Comparison of ENCODE assay signal across 1 cellular context in the genomic region with DNA sequence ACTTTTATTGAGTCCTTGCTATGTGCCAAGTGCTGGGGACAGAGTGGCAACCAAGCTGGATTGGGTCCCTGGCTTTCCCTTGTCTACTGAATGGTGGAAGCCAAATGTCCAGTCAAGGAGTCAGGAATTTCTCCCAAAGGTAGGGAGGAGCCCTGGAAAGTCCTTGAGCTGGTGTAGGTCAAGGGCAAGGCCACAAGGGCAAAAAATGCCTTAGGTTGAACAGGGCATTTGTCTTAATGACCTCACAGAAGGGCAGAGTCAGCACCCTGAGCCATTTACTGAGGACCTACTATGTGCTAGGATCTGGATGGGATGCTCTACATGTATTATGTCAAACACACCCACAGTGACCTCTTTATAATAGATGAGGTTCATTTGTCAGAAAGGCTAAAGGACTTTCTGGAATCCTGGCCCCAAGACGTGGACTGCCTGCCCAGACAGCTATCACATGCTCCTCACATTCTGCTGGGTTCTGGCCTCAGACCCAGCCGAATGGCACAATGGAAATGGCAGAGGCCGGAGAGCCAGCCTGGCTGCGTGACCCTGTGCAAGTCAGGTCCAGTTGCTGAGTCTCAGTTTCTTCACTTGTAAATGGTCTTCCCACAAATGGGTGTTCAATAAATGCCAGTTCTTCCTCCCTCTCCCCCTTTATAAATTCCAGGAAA.
TF ChIP-seq lines count a peak whose summit lies in the region.

No MANE protein-coding gene starts in this region.

TF ChIP-seq in HepG2, 621 proteins besides CTCF, POLR2A, EP300 and RAD21 (continues in another document):
- TF ChIP-seq ZNF343 (CRISPR knock-in tag; IDR thresholded peaks at IDR 0.05), result no peak
- TF ChIP-seq MAFG (CRISPR knock-in tag; IDR thresholded peaks at IDR 0.05), result no peak
- TF ChIP-seq SATB2 (CRISPR knock-in tag; IDR thresholded peaks at IDR 0.05), result no peak
- no peak for TF ChIP-seq ZNF230 (CRISPR knock-in tag; IDR thresholded peaks at IDR 0.05)
- TF ChIP-seq ZNF782 (CRISPR knock-in tag; IDR thresholded peaks at IDR 0.05; ENCODE audit: borderline replicate concordance), result no peak
- TF ChIP-seq DPF2 (CRISPR knock-in tag; IDR thresholded peaks at IDR 0.05; ENCODE audit: borderline replicate concordance, low read depth), result no peak
- TF ChIP-seq ZEB1 (IDR thresholded peaks at IDR 0.05; ENCODE audit: insufficient replicate concordance, low read depth), result no peak
- TF ChIP-seq, protein P1, sequence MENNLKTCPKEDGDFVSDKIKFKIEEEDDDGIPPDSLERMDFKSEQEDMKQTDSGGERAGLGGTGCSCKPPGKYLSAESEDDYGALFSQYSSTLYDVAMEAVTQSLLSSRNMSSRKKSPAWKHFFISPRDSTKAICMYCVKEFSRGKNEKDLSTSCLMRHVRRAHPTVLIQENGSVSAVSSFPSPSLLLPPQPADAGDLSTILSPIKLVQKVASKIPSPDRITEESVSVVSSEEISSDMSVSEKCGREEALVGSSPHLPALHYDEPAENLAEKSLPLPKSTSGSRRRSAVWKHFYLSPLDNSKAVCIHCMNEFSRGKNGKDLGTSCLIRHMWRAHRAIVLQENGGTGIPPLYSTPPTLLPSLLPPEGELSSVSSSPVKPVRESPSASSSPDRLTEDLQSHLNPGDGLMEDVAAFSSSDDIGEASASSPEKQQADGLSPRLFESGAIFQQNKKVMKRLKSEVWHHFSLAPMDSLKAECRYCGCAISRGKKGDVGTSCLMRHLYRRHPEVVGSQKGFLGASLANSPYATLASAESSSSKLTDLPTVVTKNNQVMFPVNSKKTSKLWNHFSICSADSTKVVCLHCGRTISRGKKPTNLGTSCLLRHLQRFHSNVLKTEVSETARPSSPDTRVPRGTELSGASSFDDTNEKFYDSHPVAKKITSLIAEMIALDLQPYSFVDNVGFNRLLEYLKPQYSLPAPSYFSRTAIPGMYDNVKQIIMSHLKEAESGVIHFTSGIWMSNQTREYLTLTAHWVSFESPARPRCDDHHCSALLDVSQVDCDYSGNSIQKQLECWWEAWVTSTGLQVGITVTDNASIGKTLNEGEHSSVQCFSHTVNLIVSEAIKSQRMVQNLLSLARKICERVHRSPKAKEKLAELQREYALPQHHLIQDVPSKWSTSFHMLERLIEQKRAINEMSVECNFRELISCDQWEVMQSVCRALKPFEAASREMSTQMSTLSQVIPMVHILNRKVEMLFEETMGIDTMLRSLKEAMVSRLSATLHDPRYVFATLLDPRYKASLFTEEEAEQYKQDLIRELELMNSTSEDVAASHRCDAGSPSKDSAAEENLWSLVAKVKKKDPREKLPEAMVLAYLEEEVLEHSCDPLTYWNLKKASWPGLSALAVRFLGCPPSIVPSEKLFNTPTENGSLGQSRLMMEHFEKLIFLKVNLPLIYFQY (CRISPR knock-in tag; IDR thresholded peaks at IDR 0.05; ENCODE audit: borderline replicate concordance), result no peak
- no peak for TF ChIP-seq SYNCRIP (IDR thresholded peaks at IDR 0.05; ENCODE audit: insufficient read depth, low read depth, low read length)
- no peak for TF ChIP-seq NFYC (CRISPR knock-in tag; IDR thresholded peaks at IDR 0.05)
- no peak for TF ChIP-seq ZNF564 (CRISPR knock-in tag; IDR thresholded peaks at IDR 0.05)
- TF ChIP-seq ZFY (CRISPR knock-in tag; IDR thresholded peaks at IDR 0.05), result no peak
- TF ChIP-seq ZFP90 (CRISPR knock-in tag; IDR thresholded peaks at IDR 0.05; ENCODE audit: borderline replicate concordance), result no peak
- no peak for TF ChIP-seq ZNF17 (CRISPR knock-in tag; IDR thresholded peaks at IDR 0.05)
- TF ChIP-seq PRMT3 (CRISPR knock-in tag; IDR thresholded peaks at IDR 0.05; ENCODE audit: borderline replicate concordance, low read depth), result no peak
- TF ChIP-seq MEIS1 (CRISPR knock-in tag; IDR thresholded peaks at IDR 0.05; ENCODE audit: borderline replicate concordance), result no peak
- no peak for TF ChIP-seq U2AF1 (optimal IDR thresholded peaks at IDR 0.05; ENCODE audit: low read depth, low read length)
- no peak for TF ChIP-seq KDM2A (CRISPR knock-in tag; IDR thresholded peaks at IDR 0.05; ENCODE audit: borderline replicate concordance, low read depth)
- TF ChIP-seq FOXA3 (CRISPR knock-in tag; IDR thresholded peaks at IDR 0.05), result no peak
- no peak for TF ChIP-seq MYC (CRISPR knock-in tag; IDR thresholded peaks at IDR 0.05; ENCODE audit: borderline replicate concordance)
- TF ChIP-seq ZMAT3 (CRISPR knock-in tag; conservative IDR thresholded peaks at IDR 0.05), result peak; percentile 54; the same call in 1 of the 2 replicates
- no peak for TF ChIP-seq ATF7 (IDR thresholded peaks at IDR 0.05)
- TF ChIP-seq ATF7 (CRISPR knock-in tag; IDR thresholded peaks at IDR 0.05), result no peak
- no peak for TF ChIP-seq ATF7-NPFF (CRISPR knock-in tag; IDR thresholded peaks at IDR 0.05; ENCODE audit: low read depth)
- TF ChIP-seq TMF1 (CRISPR knock-in tag; IDR thresholded peaks at IDR 0.05; ENCODE audit: low read depth), result no peak
- no peak for TF ChIP-seq ATF1 (CRISPR knock-in tag; IDR thresholded peaks at IDR 0.05)
- TF ChIP-seq TCF7 (IDR thresholded peaks at IDR 0.05; ENCODE audit: low read depth), result no peak
- peak; percentile 94 for TF ChIP-seq ZKSCAN1 (IDR thresholded peaks at IDR 0.05; ENCODE audit: low read length)
- TF ChIP-seq FIP1L1 (IDR thresholded peaks at IDR 0.05; ENCODE audit: borderline replicate concordance, insufficient read depth, low read depth, low read length), result no peak
- TF ChIP-seq NONO (IDR thresholded peaks at IDR 0.05), result no peak
- peak; percentile 14; the same call in 1 of the 2 replicates for TF ChIP-seq NONO (CRISPR knock-in tag; conservative IDR thresholded peaks at IDR 0.05)
- TF ChIP-seq, protein P2, sequence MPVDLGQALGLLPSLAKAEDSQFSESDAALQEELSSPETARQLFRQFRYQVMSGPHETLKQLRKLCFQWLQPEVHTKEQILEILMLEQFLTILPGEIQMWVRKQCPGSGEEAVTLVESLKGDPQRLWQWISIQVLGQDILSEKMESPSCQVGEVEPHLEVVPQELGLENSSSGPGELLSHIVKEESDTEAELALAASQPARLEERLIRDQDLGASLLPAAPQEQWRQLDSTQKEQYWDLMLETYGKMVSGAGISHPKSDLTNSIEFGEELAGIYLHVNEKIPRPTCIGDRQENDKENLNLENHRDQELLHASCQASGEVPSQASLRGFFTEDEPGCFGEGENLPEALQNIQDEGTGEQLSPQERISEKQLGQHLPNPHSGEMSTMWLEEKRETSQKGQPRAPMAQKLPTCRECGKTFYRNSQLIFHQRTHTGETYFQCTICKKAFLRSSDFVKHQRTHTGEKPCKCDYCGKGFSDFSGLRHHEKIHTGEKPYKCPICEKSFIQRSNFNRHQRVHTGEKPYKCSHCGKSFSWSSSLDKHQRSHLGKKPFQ (CRISPR knock-in tag; IDR thresholded peaks at IDR 0.05; ENCODE audit: insufficient replicate concordance), result no peak
- no peak for TF ChIP-seq ZNF703 (CRISPR knock-in tag; IDR thresholded peaks at IDR 0.05; ENCODE audit: borderline replicate concordance)
- no peak for TF ChIP-seq ZNF569 (CRISPR knock-in tag; IDR thresholded peaks at IDR 0.05; ENCODE audit: borderline replicate concordance)
- TF ChIP-seq, protein P3, sequence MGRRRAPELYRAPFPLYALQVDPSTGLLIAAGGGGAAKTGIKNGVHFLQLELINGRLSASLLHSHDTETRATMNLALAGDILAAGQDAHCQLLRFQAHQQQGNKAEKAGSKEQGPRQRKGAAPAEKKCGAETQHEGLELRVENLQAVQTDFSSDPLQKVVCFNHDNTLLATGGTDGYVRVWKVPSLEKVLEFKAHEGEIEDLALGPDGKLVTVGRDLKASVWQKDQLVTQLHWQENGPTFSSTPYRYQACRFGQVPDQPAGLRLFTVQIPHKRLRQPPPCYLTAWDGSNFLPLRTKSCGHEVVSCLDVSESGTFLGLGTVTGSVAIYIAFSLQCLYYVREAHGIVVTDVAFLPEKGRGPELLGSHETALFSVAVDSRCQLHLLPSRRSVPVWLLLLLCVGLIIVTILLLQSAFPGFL (CRISPR knock-in tag; IDR thresholded peaks at IDR 0.05), result no peak
- TF ChIP-seq SOX6 (IDR thresholded peaks at IDR 0.05), result no peak
- 0 out of 2 replicates have a peak, but pooled peaks have one; percentile 2 for TF ChIP-seq SOX6 (CRISPR knock-in tag; IDR thresholded peaks at IDR 0.05)
- TF ChIP-seq NCOR1 (IDR thresholded peaks at IDR 0.05; ENCODE audit: borderline replicate concordance, low read length), result no peak
- no peak for TF ChIP-seq HNF4G (IDR thresholded peaks at IDR 0.05; ENCODE audit: borderline replicate concordance, low read depth, low read length)
- TF ChIP-seq HNF4G (CRISPR knock-in tag; IDR thresholded peaks at IDR 0.05; ENCODE audit: borderline replicate concordance, low read depth), result no peak
- no peak for TF ChIP-seq CEBPB (IDR thresholded peaks at IDR 0.05; ENCODE audit: borderline replicate concordance, low read depth, low read length)
- TF ChIP-seq, protein P4, sequence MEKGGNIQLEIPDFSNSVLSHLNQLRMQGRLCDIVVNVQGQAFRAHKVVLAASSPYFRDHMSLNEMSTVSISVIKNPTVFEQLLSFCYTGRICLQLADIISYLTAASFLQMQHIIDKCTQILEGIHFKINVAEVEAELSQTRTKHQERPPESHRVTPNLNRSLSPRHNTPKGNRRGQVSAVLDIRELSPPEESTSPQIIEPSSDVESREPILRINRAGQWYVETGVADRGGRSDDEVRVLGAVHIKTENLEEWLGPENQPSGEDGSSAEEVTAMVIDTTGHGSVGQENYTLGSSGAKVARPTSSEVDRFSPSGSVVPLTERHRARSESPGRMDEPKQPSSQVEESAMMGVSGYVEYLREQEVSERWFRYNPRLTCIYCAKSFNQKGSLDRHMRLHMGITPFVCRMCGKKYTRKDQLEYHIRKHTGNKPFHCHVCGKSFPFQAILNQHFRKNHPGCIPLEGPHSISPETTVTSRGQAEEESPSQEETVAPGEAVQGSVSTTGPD (CRISPR knock-in tag; IDR thresholded peaks at IDR 0.05), result no peak
- TF ChIP-seq, protein P5, sequence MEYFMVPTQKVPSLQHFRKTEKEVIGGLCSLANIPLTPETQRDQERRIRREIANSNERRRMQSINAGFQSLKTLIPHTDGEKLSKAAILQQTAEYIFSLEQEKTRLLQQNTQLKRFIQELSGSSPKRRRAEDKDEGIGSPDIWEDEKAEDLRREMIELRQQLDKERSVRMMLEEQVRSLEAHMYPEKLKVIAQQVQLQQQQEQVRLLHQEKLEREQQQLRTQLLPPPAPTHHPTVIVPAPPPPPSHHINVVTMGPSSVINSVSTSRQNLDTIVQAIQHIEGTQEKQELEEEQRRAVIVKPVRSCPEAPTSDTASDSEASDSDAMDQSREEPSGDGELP (IDR thresholded peaks at IDR 0.05; ENCODE audit: borderline replicate concordance, low read depth), result no peak
- no peak for TF ChIP-seq ZNF7 (CRISPR knock-in tag; IDR thresholded peaks at IDR 0.05)
- TF ChIP-seq ZBTB38 (CRISPR knock-in tag; IDR thresholded peaks at IDR 0.05), result no peak
- no peak for TF ChIP-seq NFRKB (IDR thresholded peaks at IDR 0.05)
- TF ChIP-seq, protein P6, sequence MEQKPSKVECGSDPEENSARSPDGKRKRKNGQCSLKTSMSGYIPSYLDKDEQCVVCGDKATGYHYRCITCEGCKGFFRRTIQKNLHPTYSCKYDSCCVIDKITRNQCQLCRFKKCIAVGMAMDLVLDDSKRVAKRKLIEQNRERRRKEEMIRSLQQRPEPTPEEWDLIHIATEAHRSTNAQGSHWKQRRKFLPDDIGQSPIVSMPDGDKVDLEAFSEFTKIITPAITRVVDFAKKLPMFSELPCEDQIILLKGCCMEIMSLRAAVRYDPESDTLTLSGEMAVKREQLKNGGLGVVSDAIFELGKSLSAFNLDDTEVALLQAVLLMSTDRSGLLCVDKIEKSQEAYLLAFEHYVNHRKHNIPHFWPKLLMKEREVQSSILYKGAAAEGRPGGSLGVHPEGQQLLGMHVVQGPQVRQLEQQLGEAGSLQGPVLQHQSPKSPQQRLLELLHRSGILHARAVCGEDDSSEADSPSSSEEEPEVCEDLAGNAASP (CRISPR knock-in tag; IDR thresholded peaks at IDR 0.05; ENCODE audit: borderline replicate concordance), result no peak
- no peak for TF ChIP-seq FOXA1 (IDR thresholded peaks at IDR 0.05)
- no peak for TF ChIP-seq FOXA1 (CRISPR knock-in tag; IDR thresholded peaks at IDR 0.05)
- TF ChIP-seq, protein P7, sequence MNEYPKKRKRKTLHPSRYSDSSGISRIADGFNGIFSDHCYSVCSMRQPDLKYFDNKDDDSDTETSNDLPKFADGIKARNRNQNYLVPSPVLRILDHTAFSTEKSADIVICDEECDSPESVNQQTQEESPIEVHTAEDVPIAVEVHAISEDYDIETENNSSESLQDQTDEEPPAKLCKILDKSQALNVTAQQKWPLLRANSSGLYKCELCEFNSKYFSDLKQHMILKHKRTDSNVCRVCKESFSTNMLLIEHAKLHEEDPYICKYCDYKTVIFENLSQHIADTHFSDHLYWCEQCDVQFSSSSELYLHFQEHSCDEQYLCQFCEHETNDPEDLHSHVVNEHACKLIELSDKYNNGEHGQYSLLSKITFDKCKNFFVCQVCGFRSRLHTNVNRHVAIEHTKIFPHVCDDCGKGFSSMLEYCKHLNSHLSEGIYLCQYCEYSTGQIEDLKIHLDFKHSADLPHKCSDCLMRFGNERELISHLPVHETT (CRISPR knock-in tag; conservative IDR thresholded peaks at IDR 0.05), result no peak
- TF ChIP-seq CENPT (CRISPR knock-in tag; IDR thresholded peaks at IDR 0.05; ENCODE audit: low read depth), result no peak
- no peak for TF ChIP-seq TSC22D2 (CRISPR knock-in tag; IDR thresholded peaks at IDR 0.05; ENCODE audit: borderline replicate concordance)
- TF ChIP-seq RBAK (CRISPR knock-in tag; IDR thresholded peaks at IDR 0.05), result peak; percentile 20; the same call in 1 of the 2 replicates
- 0 out of 2 replicates have a peak, but pooled peaks have one; percentile 3 for TF ChIP-seq ZNF335 (CRISPR knock-in tag; IDR thresholded peaks at IDR 0.05)
- TF ChIP-seq, protein P8, sequence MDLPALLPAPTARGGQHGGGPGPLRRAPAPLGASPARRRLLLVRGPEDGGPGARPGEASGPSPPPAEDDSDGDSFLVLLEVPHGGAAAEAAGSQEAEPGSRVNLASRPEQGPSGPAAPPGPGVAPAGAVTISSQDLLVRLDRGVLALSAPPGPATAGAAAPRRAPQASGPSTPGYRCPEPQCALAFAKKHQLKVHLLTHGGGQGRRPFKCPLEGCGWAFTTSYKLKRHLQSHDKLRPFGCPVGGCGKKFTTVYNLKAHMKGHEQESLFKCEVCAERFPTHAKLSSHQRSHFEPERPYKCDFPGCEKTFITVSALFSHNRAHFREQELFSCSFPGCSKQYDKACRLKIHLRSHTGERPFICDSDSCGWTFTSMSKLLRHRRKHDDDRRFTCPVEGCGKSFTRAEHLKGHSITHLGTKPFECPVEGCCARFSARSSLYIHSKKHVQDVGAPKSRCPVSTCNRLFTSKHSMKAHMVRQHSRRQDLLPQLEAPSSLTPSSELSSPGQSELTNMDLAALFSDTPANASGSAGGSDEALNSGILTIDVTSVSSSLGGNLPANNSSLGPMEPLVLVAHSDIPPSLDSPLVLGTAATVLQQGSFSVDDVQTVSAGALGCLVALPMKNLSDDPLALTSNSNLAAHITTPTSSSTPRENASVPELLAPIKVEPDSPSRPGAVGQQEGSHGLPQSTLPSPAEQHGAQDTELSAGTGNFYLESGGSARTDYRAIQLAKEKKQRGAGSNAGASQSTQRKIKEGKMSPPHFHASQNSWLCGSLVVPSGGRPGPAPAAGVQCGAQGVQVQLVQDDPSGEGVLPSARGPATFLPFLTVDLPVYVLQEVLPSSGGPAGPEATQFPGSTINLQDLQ (CRISPR knock-in tag; IDR thresholded peaks at IDR 0.05), result no peak
- no peak for TF ChIP-seq ZNF883 (CRISPR knock-in tag; IDR thresholded peaks at IDR 0.05; ENCODE audit: not compliant biosample characterization)
- no peak for TF ChIP-seq CEBPG (CRISPR knock-in tag; IDR thresholded peaks at IDR 0.05)
